8 cellular contexts compared by ENCODE assay signal in genomic region chrX:56564182-56564885, GRCh38. TPM values are rescaled to one million over a fixed set of nuclear protein-coding genes. Genes with fewer than 3 reads are reported as not detected.
DNase-seq lines count a peak whose midpoint lies in the region; ATAC-seq and TF ChIP-seq lines count a peak whose summit lies in the region.

No MANE protein-coding gene starts in this region.

- H3K9me3 Mint-ChIP-seq in activated naive CD8-positive, alpha-beta T cell treated with anti-CD3 and anti-CD28 coated beads, Interleukin-2, amount 50 U/mL, for 24 hours = no peaks in the 10 kb centered on the region
- peaks cover 3% of the 10 kb centered on the region for H3K9me3 Mint-ChIP-seq in progenitor cell of endocrine pancreas (ENCODE audit: low read depth)

- H3K9me3 ChIP-seq in right atrium auricular region = no peaks in the 10 kb centered on the region

- peak; percentile 51 for ATAC-seq in activated naive CD8-positive, alpha-beta T cell treated with anti-CD3 and anti-CD28 coated beads, Interleukin-2, amount 50 U/mL, for 24 hours
- no peak for ATAC-seq in HG03095 (IDR thresholded peaks at IDR 0.05; ENCODE audit: unreplicated experiment)

- H3K27me3 Mint-ChIP-seq in activated naive CD8-positive, alpha-beta T cell treated with anti-CD3 and anti-CD28 coated beads, Interleukin-2, amount 50 U/mL, for 24 hours = no peaks in the 10 kb centered on the region
- no peaks in the 10 kb centered on the region for H3K27me3 Mint-ChIP-seq in progenitor cell of endocrine pancreas

- no peaks in the 10 kb centered on the region for H3K36me3 ChIP-seq in right atrium auricular region

- H3K4me1 ChIP-seq in right atrium auricular region = peaks cover 0 to 14% of the 10 kb centered on the region in 2 donors

- peak overlapping the region; percentile 92 to 95 for H3K27ac ChIP-seq in right atrium auricular region

- peak overlapping the region; percentile 93 for H3K4me3 Mint-ChIP-seq in activated naive CD8-positive, alpha-beta T cell treated with anti-CD3 and anti-CD28 coated beads, Interleukin-2, amount 50 U/mL, for 24 hours
- peak overlapping the region; percentile 75 for H3K4me3 Mint-ChIP-seq in progenitor cell of endocrine pancreas (ENCODE audit: low read depth)

- peak overlapping the region; percentile 98 for H3K27ac Mint-ChIP-seq in activated naive CD8-positive, alpha-beta T cell treated with anti-CD3 and anti-CD28 coated beads, Interleukin-2, amount 50 U/mL, for 24 hours
- H3K27ac Mint-ChIP-seq in progenitor cell of endocrine pancreas = peak overlapping the region; percentile 95

- peaks cover 24% of the 10 kb centered on the region for H3K4me1 Mint-ChIP-seq in activated naive CD8-positive, alpha-beta T cell treated with anti-CD3 and anti-CD28 coated beads, Interleukin-2, amount 50 U/mL, for 24 hours
- peaks cover 19% of the 10 kb centered on the region for H3K4me1 Mint-ChIP-seq in progenitor cell of endocrine pancreas (ENCODE audit: low read depth)

- peaks cover 23% of the 10 kb centered on the region for H3K36me3 Mint-ChIP-seq in activated naive CD8-positive, alpha-beta T cell treated with anti-CD3 and anti-CD28 coated beads, Interleukin-2, amount 50 U/mL, for 24 hours (ENCODE audit: low read depth)
- peaks cover 3% of the 10 kb centered on the region for H3K36me3 Mint-ChIP-seq in progenitor cell of endocrine pancreas (ENCODE audit: insufficient read depth)

- no peaks in the 10 kb centered on the region for H3K27me3 ChIP-seq in right atrium auricular region

- H3K4me3 ChIP-seq in right atrium auricular region = peak overlapping the region; percentile 64

- DNase-seq in GM03348 (ENCODE audit: low spot score) (peak; percentile 6), HCEC 1CT (peak; percentile 1), NCI-H69 (lab: John Stamatoyannopoulos, UW) (peak; percentile 58), right atrium auricular region (ENCODE audit: low spot score) (no peak), progenitor cell of endocrine pancreas (ENCODE audit: low spot score, unreplicated experiment) (no peak), SKM-1 (lab: John Stamatoyannopoulos, UW; ENCODE audit: unreplicated experiment) (no peak)
- DNase-seq in activated naive CD8-positive, alpha-beta T cell treated with anti-CD3 and anti-CD28 coated beads, Interleukin-2, amount 50 U/mL, for 24 hours = peak; percentile 12

- TF ChIP-seq CTCF in right atrium auricular region (IDR thresholded peaks at IDR 0.05) (no peak), progenitor cell of endocrine pancreas (IDR thresholded peaks at IDR 0.05; ENCODE audit: unreplicated experiment) (no peak)

RNA-seq across cellular contexts. Expression of gene UBQLN2, which starts 0.9 kb away (rescaled TPM):
- total RNA-seq in right atrium auricular region = 10 to 100 TPM; 23.8 to 29.3 TPM
- 40.0 and 40.2 TPM in 2 replicates for total RNA-seq in progenitor cell of endocrine pancreas

Comparison
In these comparisons a context has a peak if more than half of its experiments do, and no peak if none do; other contexts are left out.
1. DNase-seq: peak in GM03348 (single experiment), HCEC 1CT (single experiment), NCI-H69 (single experiment) and activated naive CD8-positive, alpha-beta T cell treated with anti-CD3 and anti-CD28 coated beads, Interleukin-2, amount 50 U/mL, for 24 hours (single experiment); none in right atrium auricular region (single experiment), progenitor cell of endocrine pancreas (single experiment) and SKM-1 (single experiment).